In the genomic region with DNA sequence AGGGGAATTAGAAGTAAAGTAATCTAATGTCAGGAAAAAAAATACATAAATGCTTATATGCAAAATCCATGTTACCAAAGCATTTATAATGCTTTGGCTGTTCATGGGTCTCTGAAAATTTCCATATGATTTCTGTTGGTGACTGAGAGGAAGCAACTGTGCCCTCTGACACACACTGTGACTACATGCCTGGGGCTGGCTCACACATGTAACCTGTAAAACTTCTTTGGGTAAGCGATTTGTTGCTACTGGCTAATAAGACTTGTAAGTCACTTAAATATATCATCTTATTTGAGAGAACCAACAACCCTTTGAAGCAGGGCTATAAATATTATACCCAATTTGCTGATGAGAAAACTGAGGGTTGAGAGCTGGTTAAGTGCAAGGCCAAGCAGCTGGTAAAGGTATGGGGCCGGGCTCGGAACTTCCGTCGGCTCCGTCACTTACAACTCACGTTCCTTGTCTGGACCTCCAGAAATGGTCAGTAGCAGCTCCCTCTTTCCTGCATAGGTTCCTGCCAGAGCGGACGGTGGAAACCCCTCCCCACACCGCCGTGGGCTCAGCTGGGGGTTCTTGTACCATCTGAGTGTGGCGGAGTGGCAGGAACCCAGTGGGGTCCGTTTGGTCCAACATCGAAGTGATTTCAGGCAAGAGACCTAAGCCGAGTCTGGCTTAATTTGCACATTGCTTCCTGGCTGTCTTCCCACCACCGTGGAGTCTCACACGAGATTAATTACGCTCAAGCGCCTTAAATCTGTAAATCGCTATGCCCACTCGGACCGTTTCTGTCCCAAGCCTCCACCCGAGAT, we compare ENCODE assay signal across 1 cellular context.
TF ChIP-seq lines count a peak whose summit lies in the region.

No MANE protein-coding gene starts in this region.

TF ChIP-seq in GM23338, 12 proteins besides CTCF, POLR2A, EP300 and RAD21 (continued from another document):
- TF ChIP-seq, protein P1, sequence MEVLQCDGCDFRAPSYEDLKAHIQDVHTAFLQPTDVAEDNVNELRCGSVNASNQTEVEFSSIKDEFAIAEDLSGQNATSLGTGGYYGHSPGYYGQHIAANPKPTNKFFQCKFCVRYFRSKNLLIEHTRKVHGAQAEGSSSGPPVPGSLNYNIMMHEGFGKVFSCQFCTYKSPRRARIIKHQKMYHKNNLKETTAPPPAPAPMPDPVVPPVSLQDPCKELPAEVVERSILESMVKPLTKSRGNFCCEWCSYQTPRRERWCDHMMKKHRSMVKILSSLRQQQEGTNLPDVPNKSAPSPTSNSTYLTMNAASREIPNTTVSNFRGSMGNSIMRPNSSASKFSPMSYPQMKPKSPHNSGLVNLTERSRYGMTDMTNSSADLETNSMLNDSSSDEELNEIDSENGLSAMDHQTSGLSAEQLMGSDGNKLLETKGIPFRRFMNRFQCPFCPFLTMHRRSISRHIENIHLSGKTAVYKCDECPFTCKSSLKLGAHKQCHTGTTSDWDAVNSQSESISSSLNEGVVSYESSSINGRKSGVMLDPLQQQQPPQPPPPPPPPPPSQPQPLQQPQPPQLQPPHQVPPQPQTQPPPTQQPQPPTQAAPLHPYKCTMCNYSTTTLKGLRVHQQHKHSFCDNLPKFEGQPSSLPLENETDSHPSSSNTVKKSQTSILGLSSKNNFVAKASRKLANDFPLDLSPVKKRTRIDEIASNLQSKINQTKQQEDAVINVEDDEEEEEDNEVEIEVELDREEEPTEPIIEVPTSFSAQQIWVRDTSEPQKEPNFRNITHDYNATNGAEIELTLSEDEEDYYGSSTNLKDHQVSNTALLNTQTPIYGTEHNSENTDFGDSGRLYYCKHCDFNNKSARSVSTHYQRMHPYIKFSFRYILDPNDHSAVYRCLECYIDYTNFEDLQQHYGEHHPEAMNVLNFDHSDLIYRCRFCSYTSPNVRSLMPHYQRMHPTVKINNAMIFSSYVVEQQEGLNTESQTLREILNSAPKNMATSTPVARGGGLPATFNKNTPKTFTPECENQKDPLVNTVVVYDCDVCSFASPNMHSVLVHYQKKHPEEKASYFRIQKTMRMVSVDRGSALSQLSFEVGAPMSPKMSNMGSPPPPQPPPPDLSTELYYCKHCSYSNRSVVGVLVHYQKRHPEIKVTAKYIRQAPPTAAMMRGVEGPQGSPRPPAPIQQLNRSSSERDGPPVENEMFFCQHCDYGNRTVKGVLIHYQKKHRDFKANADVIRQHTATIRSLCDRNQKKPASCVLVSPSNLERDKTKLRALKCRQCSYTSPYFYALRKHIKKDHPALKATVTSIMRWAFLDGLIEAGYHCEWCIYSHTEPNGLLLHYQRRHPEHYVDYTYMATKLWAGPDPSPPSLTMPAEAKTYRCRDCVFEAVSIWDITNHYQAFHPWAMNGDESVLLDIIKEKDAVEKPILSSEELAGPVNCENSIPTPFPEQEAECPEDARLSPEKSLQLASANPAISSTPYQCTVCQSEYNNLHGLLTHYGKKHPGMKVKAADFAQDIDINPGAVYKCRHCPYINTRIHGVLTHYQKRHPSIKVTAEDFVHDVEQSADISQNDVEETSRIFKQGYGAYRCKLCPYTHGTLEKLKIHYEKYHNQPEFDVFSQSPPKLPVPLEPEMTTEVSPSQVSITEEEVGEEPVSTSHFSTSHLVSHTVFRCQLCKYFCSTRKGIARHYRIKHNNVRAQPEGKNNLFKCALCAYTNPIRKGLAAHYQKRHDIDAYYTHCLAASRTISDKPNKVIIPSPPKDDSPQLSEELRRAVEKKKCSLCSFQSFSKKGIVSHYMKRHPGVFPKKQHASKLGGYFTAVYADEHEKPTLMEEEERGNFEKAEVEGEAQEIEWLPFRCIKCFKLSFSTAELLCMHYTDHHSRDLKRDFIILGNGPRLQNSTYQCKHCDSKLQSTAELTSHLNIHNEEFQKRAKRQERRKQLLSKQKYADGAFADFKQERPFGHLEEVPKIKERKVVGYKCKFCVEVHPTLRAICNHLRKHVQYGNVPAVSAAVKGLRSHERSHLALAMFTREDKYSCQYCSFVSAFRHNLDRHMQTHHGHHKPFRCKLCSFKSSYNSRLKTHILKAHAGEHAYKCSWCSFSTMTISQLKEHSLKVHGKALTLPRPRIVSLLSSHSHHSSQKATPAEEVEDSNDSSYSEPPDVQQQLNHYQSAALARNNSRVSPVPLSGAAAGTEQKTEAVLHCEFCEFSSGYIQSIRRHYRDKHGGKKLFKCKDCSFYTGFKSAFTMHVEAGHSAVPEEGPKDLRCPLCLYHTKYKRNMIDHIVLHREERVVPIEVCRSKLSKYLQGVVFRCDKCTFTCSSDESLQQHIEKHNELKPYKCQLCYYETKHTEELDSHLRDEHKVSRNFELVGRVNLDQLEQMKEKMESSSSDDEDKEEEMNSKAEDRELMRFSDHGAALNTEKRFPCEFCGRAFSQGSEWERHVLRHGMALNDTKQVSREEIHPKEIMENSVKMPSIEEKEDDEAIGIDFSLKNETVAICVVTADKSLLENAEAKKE (CRISPR knock-in tag; IDR thresholded peaks at IDR 0.05), result no peak
- TF ChIP-seq, protein P2, sequence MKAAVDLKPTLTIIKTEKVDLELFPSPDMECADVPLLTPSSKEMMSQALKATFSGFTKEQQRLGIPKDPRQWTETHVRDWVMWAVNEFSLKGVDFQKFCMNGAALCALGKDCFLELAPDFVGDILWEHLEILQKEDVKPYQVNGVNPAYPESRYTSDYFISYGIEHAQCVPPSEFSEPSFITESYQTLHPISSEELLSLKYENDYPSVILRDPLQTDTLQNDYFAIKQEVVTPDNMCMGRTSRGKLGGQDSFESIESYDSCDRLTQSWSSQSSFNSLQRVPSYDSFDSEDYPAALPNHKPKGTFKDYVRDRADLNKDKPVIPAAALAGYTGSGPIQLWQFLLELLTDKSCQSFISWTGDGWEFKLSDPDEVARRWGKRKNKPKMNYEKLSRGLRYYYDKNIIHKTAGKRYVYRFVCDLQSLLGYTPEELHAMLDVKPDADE (IDR thresholded peaks at IDR 0.05), result no peak
- TF ChIP-seq ZNF114 (CRISPR knock-in tag; IDR thresholded peaks at IDR 0.05), result no peak
- no peak for TF ChIP-seq STAT1 (IDR thresholded peaks at IDR 0.05; ENCODE audit: unreplicated experiment)
- TF ChIP-seq EZH2 (IDR thresholded peaks at IDR 0.05; ENCODE audit: low read depth, unreplicated experiment), result no peak
- TF ChIP-seq JUNB (IDR thresholded peaks at IDR 0.05; ENCODE audit: unreplicated experiment), result no peak
- TF ChIP-seq POLR2AphosphoS5 (IDR thresholded peaks at IDR 0.05; ENCODE audit: low read depth), result no peak
- TF ChIP-seq CREB1 (CRISPR knock-in tag; IDR thresholded peaks at IDR 0.05; ENCODE audit: low read depth), result no peak
- no peak for TF ChIP-seq NANOG (IDR thresholded peaks at IDR 0.05; ENCODE audit: borderline replicate concordance)
